In genomic region chr11:65414776-65415498, GRCh38 we compare ENCODE assay signal across 12 cellular contexts. TPM values are rescaled to one million over a fixed set of nuclear protein-coding genes. Genes with fewer than 3 reads are reported as not detected.
DNase-seq lines count a peak whose midpoint lies in the region; ATAC-seq and TF ChIP-seq lines count a peak whose summit lies in the region.
"Had no signal": no experiment of that assay in that cellular context is flagged by ENCODE, and none has a peak within 500 bp of the region (broad histone marks: within the 10 kb centered on the region; RNA-seq: fewer than 3 reads in every experiment).

No MANE protein-coding gene starts in this region.

- ATAC-seq in HG02884 (IDR thresholded peaks at IDR 0.05; ENCODE audit: unreplicated experiment) (no peak), HG03469 (IDR thresholded peaks at IDR 0.05; ENCODE audit: unreplicated experiment) (no peak), GM19467 (IDR thresholded peaks at IDR 0.05; ENCODE audit: unreplicated experiment) (no peak)
- ATAC-seq: activated naive CD4-positive, alpha-beta T cell treated with anti-CD3 and anti-CD28 coated beads, Interleukin-2, amount 50 U/mL, for 72 hours had no signal

- CTCF ChIA-PET in RWPE1 (lab: Yijun Ruan, JAX) = interaction anchor here (0.6 to 1.6 kb wide), 3 partner anchors 13 to 481 kb away, joined by 4 to 7 read pairs (median 5); no protein-coding TSS in a partner anchor

- POLR2A ChIA-PET in RWPE1 (lab: Yijun Ruan, JAX; ENCODE audit: low non-redundant PET) = interaction anchor here (0.6 kb wide), 1 partner anchor 117 kb away, joined by 8 read pairs; no protein-coding TSS in a partner anchor

- no peak overlapping the region for H3K4me3 ChIP-seq in fibroblast of the aortic adventitia (ENCODE audit: low read depth, low read length)

- TF ChIP-seq CTCF in RWPE1 (conservative IDR thresholded peaks at IDR 0.05; ENCODE audit: low read depth) = no peak
- no peak for TF ChIP-seq CTCF in fibroblast of the aortic adventitia (IDR thresholded peaks at IDR 0.05; ENCODE audit: insufficient read depth, low read length)

- peak overlapping the region; percentile 100 for H3K27ac ChIP-seq in RWPE1

- DNase-seq in DMS53 treated with DMSO at 0.1 percent for 48 hours (lab: John Stamatoyannopoulos, UW; ENCODE audit: unreplicated experiment) (peak; percentile 74), RWPE1 (ENCODE audit: low spot score) (no peak), fibroblast of the aortic adventitia (ENCODE audit: low read depth) (peak; percentile 21), pons (ENCODE audit: low spot score) (peak; percentile 47), D341Med (ENCODE audit: low spot score) (no peak)
- DNase-seq: KG1; NCI-H748 treated with DMSO at 0.1 percent for 48 hours; stimulated activated CD4-positive, alpha-beta T cell treated with anti-CD3 and anti-CD28 coated beads, Interleukin-2, amount 100 ng/mL, for 48 hours had no signal

RNA-seq across cellular contexts. Expression of gene NEAT1, which starts 7.7 kb away (rescaled TPM):
- 527 and 883 TPM in 2 replicates for total RNA-seq in fibroblast of the aortic adventitia (ENCODE audit: low replicate concordance)

RNA-seq across cellular contexts. Expression of gene FRMD8, which starts 28.5 kb away (rescaled TPM):
- 42.7 and 172 TPM in 2 replicates for total RNA-seq in fibroblast of the aortic adventitia (ENCODE audit: low replicate concordance)

RNA-seq across cellular contexts. Expression of gene SLC25A45, which starts 32.5 kb away (rescaled TPM):
- total RNA-seq in fibroblast of the aortic adventitia (ENCODE audit: low replicate concordance) = 0.41 and 5.8 TPM in 2 replicates

Comparison
In these comparisons a context has a peak if more than half of its experiments do, and no peak if none do; other contexts are left out.
1. DNase-seq: peak in DMS53 treated with DMSO at 0.1 percent for 48 hours (single experiment), fibroblast of the aortic adventitia (single experiment) and pons (single experiment); none in RWPE1 (single experiment) and D341Med (single experiment).